23 cellular contexts compared by ENCODE assay signal in genomic region chr6:6740595-6740994, GRCh38.
"Had no signal": no experiment of that assay in that cellular context is flagged by ENCODE, and none has a peak within 500 bp of the region (broad histone marks: within the 10 kb centered on the region; RNA-seq: fewer than 3 reads in every experiment).

No MANE protein-coding gene starts in this region.

- H3K27me3 ChIP-seq: foreskin keratinocyte, ovary, testis had no signal

- H3K36me3 Mint-ChIP-seq: memory B cell; naive thymus-derived CD8-positive, alpha-beta T cell; stimulated activated effector memory CD8-positive, alpha-beta T cell treated with anti-CD3 and anti-CD28 coated beads, Interleukin-12 subunit alpha, Interleukin-12 subunit beta, amount 100 ng/mL, for 72 hours; type B pancreatic cell had no signal

- ATAC-seq: foreskin keratinocyte; gastroesophageal sphincter; naive thymus-derived CD8-positive, alpha-beta T cell; sciatic nerve; stimulated activated effector memory CD8-positive, alpha-beta T cell treated with anti-CD3 and anti-CD28 coated beads, Interleukin-12 subunit alpha, Interleukin-12 subunit beta, amount 100 ng/mL, for 72 hours had no signal

- DNase-seq: dermis blood vessel endothelial cell; effector memory CD4-positive, alpha-beta T cell; foreskin keratinocyte; hypothalamus; naive thymus-derived CD8-positive, alpha-beta T cell; occipital lobe; ovary; posterior cingulate gyrus; stimulated activated CD4-positive, alpha-beta T cell treated with anti-CD3 and anti-CD28 coated beads, Interleukin-2, amount 100 ng/mL, for 24 hours; stimulated activated CD4-positive, alpha-beta T cell treated with anti-CD3 and anti-CD28 coated beads, Interleukin-4, amount 100 ng/mL, for 24 hours; stimulated activated naive CD4-positive, alpha-beta T cell treated with Interleukin-2 at 50 U/mL for 16 hours; stomach; testis; tibial artery had no signal

- H3K4me3 Mint-ChIP-seq: memory B cell; naive thymus-derived CD8-positive, alpha-beta T cell; nephron progenitor cell; stimulated activated effector memory CD8-positive, alpha-beta T cell treated with anti-CD3 and anti-CD28 coated beads, Interleukin-12 subunit alpha, Interleukin-12 subunit beta, amount 100 ng/mL, for 72 hours; type B pancreatic cell had no signal

- H3K27ac ChIP-seq: coronary artery, esophagus muscularis mucosa, foreskin keratinocyte, gastroesophageal sphincter, ovary, stomach, testis, tibial artery had no signal

- H3K36me3 ChIP-seq: esophagus muscularis mucosa, gastroesophageal sphincter, ovary, stomach, tibial artery had no signal

- H3K9me3 Mint-ChIP-seq: memory B cell; naive thymus-derived CD8-positive, alpha-beta T cell; nephron progenitor cell; stimulated activated effector memory CD8-positive, alpha-beta T cell treated with anti-CD3 and anti-CD28 coated beads, Interleukin-12 subunit alpha, Interleukin-12 subunit beta, amount 100 ng/mL, for 72 hours had no signal

- H3K4me1 ChIP-seq: foreskin keratinocyte, gastroesophageal sphincter, testis had no signal

- H3K4me1 Mint-ChIP-seq: memory B cell; stimulated activated effector memory CD8-positive, alpha-beta T cell treated with anti-CD3 and anti-CD28 coated beads, Interleukin-12 subunit alpha, Interleukin-12 subunit beta, amount 100 ng/mL, for 72 hours had no signal

- H3K27ac Mint-ChIP-seq: memory B cell; naive thymus-derived CD8-positive, alpha-beta T cell; nephron progenitor cell; stimulated activated effector memory CD8-positive, alpha-beta T cell treated with anti-CD3 and anti-CD28 coated beads, Interleukin-12 subunit alpha, Interleukin-12 subunit beta, amount 100 ng/mL, for 72 hours; type B pancreatic cell had no signal

- H3K9me3 ChIP-seq: esophagus muscularis mucosa, gastroesophageal sphincter, ovary, stomach, testis, tibial artery had no signal

- H3K4me3 ChIP-seq: coronary artery, esophagus muscularis mucosa, gastroesophageal sphincter, lung, ovary, stomach, testis, tibial artery had no signal
